27 cellular contexts compared by ENCODE assay signal in the genomic region with DNA sequence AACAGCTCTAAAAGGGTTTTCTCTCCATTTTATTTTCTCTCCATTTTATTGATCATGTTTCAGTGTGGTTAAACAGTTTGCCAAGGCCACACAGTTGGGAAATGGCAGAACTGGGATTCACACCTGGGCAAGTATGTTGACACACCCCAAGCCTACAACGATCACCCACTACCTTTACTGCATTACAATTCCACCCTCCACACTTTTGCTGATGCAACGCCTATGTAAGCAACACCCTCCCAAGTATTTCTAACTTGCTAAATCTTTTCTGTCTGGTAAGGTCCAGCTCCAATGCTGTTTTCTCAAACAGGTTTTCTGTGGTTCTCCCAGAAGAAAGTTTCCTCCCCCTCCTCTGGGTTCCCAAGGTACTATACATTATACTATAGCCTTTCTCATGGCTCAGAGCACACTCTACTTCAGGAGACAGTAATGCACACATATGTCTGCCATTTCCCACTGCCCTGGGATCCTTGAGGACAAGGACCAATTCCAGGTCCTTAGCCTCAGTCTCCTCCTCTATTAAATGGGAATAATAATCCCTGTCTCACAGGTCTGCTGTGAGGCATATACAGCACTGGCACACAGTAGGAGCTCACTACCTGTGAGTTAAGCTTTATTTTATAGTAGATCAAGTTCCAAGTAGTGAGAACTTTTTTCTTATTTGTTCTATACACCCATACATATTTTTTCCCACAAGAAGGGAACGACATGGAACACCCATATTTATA.
"Had no signal": no experiment of that assay in that cellular context is flagged by ENCODE, and none has a peak within 500 bp of the region (broad histone marks: within the 10 kb centered on the region; RNA-seq: fewer than 3 reads in every experiment).

No MANE protein-coding gene starts in this region.

- H3K27me3 Mint-ChIP-seq: activated CD4-positive, alpha-beta memory T cell treated with anti-CD3 and anti-CD28 coated beads for 36 hours; activated naive CD8-positive, alpha-beta T cell treated with anti-CD3 and anti-CD28 coated beads, Interleukin-2, amount 10 ng/mL, durations not matched to agents 7 days and 5 days; stimulated activated naive CD8-positive, alpha-beta T cell treated with anti-CD3 and anti-CD28 coated beads, Interleukin-15, Interleukin-2, amounts not matched to agents 100 ng/mL and 50 ng/mL, for 24 hours; type B pancreatic cell had no signal

- H3K27me3 ChIP-seq: ascending aorta, esophagus muscularis mucosa, neural progenitor cell, right lobe of liver, uterus had no signal

- ATAC-seq: gastrocnemius medialis, left lung, natural killer cell, right lobe of liver had no signal

- H3K4me1 ChIP-seq: ascending aorta, esophagus muscularis mucosa, gastrocnemius medialis, left lung, right lobe of liver, uterus had no signal

- H3K27ac ChIP-seq: ascending aorta, brain microvascular endothelial cell, esophagus muscularis mucosa, gastrocnemius medialis, left lung, neural progenitor cell, right lobe of liver, thoracic aorta, uterus had no signal

- H3K9me3 ChIP-seq: ascending aorta, esophagus muscularis mucosa, gastrocnemius medialis, left lung, right lobe of liver, thoracic aorta, uterus had no signal

- H3K4me3 Mint-ChIP-seq: activated CD4-positive, alpha-beta memory T cell treated with anti-CD3 and anti-CD28 coated beads for 36 hours; activated CD4-positive, alpha-beta T cell treated with anti-CD3 and anti-CD28 coated beads, Interleukin-2, amount 10 ng/mL, durations not matched to agents 24 days and 14 days; activated naive CD4-positive, alpha-beta T cell treated with anti-CD3 and anti-CD28 coated beads, Interleukin-2, amount 10 ng/mL, durations not matched to agents 7 days and 5 days; activated naive CD8-positive, alpha-beta T cell treated with anti-CD3 and anti-CD28 coated beads, Interleukin-2, amount 10 ng/mL, durations not matched to agents 7 days and 5 days; dendritic cell treated with granulocyte-macrophage colony-stimulating factor and Interleukin-4, amounts not matched to agents 40 ng/mL and 50 ng/mL, for 4 days; endodermal cell; natural killer cell; neural progenitor cell; stimulated activated naive CD8-positive, alpha-beta T cell treated with anti-CD3 and anti-CD28 coated beads, Interleukin-15, Interleukin-2, amounts not matched to agents 100 ng/mL and 50 ng/mL, for 24 hours; type B pancreatic cell had no signal

- H3K36me3 ChIP-seq: brain microvascular endothelial cell, gastrocnemius medialis, neural progenitor cell, right lobe of liver, thoracic aorta, uterus had no signal

- H3K36me3 Mint-ChIP-seq: activated CD4-positive, alpha-beta memory T cell treated with anti-CD3 and anti-CD28 coated beads for 36 hours; activated naive CD4-positive, alpha-beta T cell treated with anti-CD3 and anti-CD28 coated beads, Interleukin-2, amount 10 ng/mL, durations not matched to agents 7 days and 5 days; activated naive CD8-positive, alpha-beta T cell treated with anti-CD3 and anti-CD28 coated beads, Interleukin-2, amount 10 ng/mL, durations not matched to agents 7 days and 5 days; natural killer cell; neural progenitor cell had no signal

- H3K4me1 Mint-ChIP-seq: activated CD4-positive, alpha-beta T cell treated with anti-CD3 and anti-CD28 coated beads, Interleukin-2, amount 10 ng/mL, durations not matched to agents 24 days and 14 days; activated naive CD4-positive, alpha-beta T cell treated with anti-CD3 and anti-CD28 coated beads, Interleukin-2, amount 10 ng/mL, durations not matched to agents 7 days and 5 days; activated naive CD8-positive, alpha-beta T cell treated with anti-CD3 and anti-CD28 coated beads, Interleukin-2, amount 10 ng/mL, durations not matched to agents 7 days and 5 days; endodermal cell; natural killer cell had no signal

- H3K4me3 ChIP-seq: ascending aorta, esophagus muscularis mucosa, gastrocnemius medialis, left lung, lung, neural progenitor cell, right lobe of liver, thoracic aorta, uterus had no signal

- DNase-seq: activated CD4-positive, alpha-beta memory T cell treated with anti-CD3 and anti-CD28 coated beads for 36 hours; activated CD4-positive, alpha-beta T cell treated with anti-CD3 and anti-CD28 coated beads, Interleukin-2, amount 10 ng/mL, durations not matched to agents 24 days and 14 days; activated CD4-positive, CD25-positive, alpha-beta regulatory T cell treated with anti-CD3 and anti-CD28 coated beads, Interleukin-2, amount 50 U/mL, for 72 hours; activated CD8-positive, alpha-beta memory T cell treated with anti-CD3 and anti-CD28 coated beads, Interleukin-2, amount 50 U/mL, for 4 hours; activated gamma-delta T cell; activated naive CD4-positive, alpha-beta T cell treated with anti-CD3 and anti-CD28 coated beads, Interleukin-2, amount 10 ng/mL, durations not matched to agents 7 days and 5 days; activated naive CD8-positive, alpha-beta T cell treated with anti-CD3 and anti-CD28 coated beads, Interleukin-2, amount 10 ng/mL, durations not matched to agents 7 days and 5 days; activated T-cell treated with anti-CD3 and anti-CD28 coated beads, Interleukin-2, amount 50 U/mL, for 1 hour; brain microvascular endothelial cell; central memory CD4-positive, alpha-beta T cell; endodermal cell; gastrocnemius medialis; glutamatergic neuron; left lung; mesendoderm; natural killer cell; right lobe of liver; stimulated activated CD4-positive, alpha-beta T cell treated with anti-CD3 and anti-CD28 coated beads, Interleukin-2, amount 100 ng/mL, for 48 hours; uterus had no signal

- H3K9me3 Mint-ChIP-seq: activated CD4-positive, alpha-beta memory T cell treated with anti-CD3 and anti-CD28 coated beads for 36 hours; activated CD4-positive, alpha-beta T cell treated with anti-CD3 and anti-CD28 coated beads, Interleukin-2, amount 10 ng/mL, durations not matched to agents 24 days and 14 days; activated naive CD4-positive, alpha-beta T cell treated with anti-CD3 and anti-CD28 coated beads, Interleukin-2, amount 10 ng/mL, durations not matched to agents 7 days and 5 days; activated naive CD8-positive, alpha-beta T cell treated with anti-CD3 and anti-CD28 coated beads, Interleukin-2, amount 10 ng/mL, durations not matched to agents 7 days and 5 days; dendritic cell treated with granulocyte-macrophage colony-stimulating factor and Interleukin-4, amounts not matched to agents 40 ng/mL and 50 ng/mL, for 4 days; natural killer cell; stimulated activated naive CD8-positive, alpha-beta T cell treated with anti-CD3 and anti-CD28 coated beads, Interleukin-15, Interleukin-2, amounts not matched to agents 100 ng/mL and 50 ng/mL, for 24 hours; type B pancreatic cell had no signal

- H3K27ac Mint-ChIP-seq: activated CD4-positive, alpha-beta memory T cell treated with anti-CD3 and anti-CD28 coated beads for 36 hours; activated CD4-positive, alpha-beta T cell treated with anti-CD3 and anti-CD28 coated beads, Interleukin-2, amount 10 ng/mL, durations not matched to agents 24 days and 14 days; activated naive CD4-positive, alpha-beta T cell treated with anti-CD3 and anti-CD28 coated beads, Interleukin-2, amount 10 ng/mL, durations not matched to agents 7 days and 5 days; activated naive CD8-positive, alpha-beta T cell treated with anti-CD3 and anti-CD28 coated beads, Interleukin-2, amount 10 ng/mL, durations not matched to agents 7 days and 5 days; dendritic cell treated with granulocyte-macrophage colony-stimulating factor and Interleukin-4, amounts not matched to agents 40 ng/mL and 50 ng/mL, for 4 days; endodermal cell; natural killer cell; neural progenitor cell; stimulated activated naive CD8-positive, alpha-beta T cell treated with anti-CD3 and anti-CD28 coated beads, Interleukin-15, Interleukin-2, amounts not matched to agents 100 ng/mL and 50 ng/mL, for 24 hours; type B pancreatic cell had no signal
